In genomic region chr10:71135276-71135675, GRCh38 we compare ENCODE assay signal across 29 cellular contexts.
"Had no signal": no experiment of that assay in that cellular context is flagged by ENCODE, and none has a peak within 500 bp of the region (broad histone marks: within the 10 kb centered on the region; RNA-seq: fewer than 3 reads in every experiment).

No MANE protein-coding gene starts in this region.

- H3K27me3 Mint-ChIP-seq: activated CD4-positive, alpha-beta T cell treated with anti-CD3 and anti-CD28 coated beads, Interleukin-2, amount 10 ng/mL, durations not matched to agents 7 days and 5 days had no signal

- H3K36me3 Mint-ChIP-seq: activated naive CD4-positive, alpha-beta T cell treated with anti-CD3 and anti-CD28 coated beads, Interleukin-2, amount 50 U/mL, for 24 hours; activated naive CD8-positive, alpha-beta T cell treated with anti-CD3 and anti-CD28 coated beads for 36 hours had no signal

- H3K4me3 Mint-ChIP-seq: activated CD4-positive, alpha-beta memory T cell treated with anti-CD3 and anti-CD28 coated beads, Interleukin-2, amount 10 ng/mL, durations not matched to agents 7 days and 5 days; activated CD4-positive, alpha-beta T cell treated with anti-CD3 and anti-CD28 coated beads for 36 hours; activated CD4-positive, alpha-beta T cell treated with anti-CD3 and anti-CD28 coated beads, Interleukin-2, amount 10 ng/mL, durations not matched to agents 7 days and 5 days; activated naive CD4-positive, alpha-beta T cell treated with anti-CD3 and anti-CD28 coated beads, Interleukin-2, amount 50 U/mL, for 24 hours; activated naive CD8-positive, alpha-beta T cell treated with anti-CD3 and anti-CD28 coated beads for 36 hours; activated naive CD8-positive, alpha-beta T cell treated with anti-CD3 and anti-CD28 coated beads, Interleukin-2, amount 50 U/mL, for 24 hours; activated T-cell treated with anti-CD3 and anti-CD28 coated beads, Interleukin-2, amount 50 U/mL, for 24 hours; activated T-cell treated with anti-CD3 and anti-CD28 coated beads, Interleukin-2, amount 50 U/mL, for 72 hours; T-helper 17 cell; T-helper 2 cell treated with Interferon-gamma antibody and Interleukin-4, amounts not matched to agents 5 μg/mL and 100 μg/mL, for 36 hours had no signal

- H3K4me1 Mint-ChIP-seq: activated CD4-positive, alpha-beta memory T cell treated with anti-CD3 and anti-CD28 coated beads, Interleukin-2, amount 10 ng/mL, durations not matched to agents 7 days and 5 days; activated CD4-positive, alpha-beta T cell treated with anti-CD3 and anti-CD28 coated beads for 36 hours; activated CD4-positive, alpha-beta T cell treated with anti-CD3 and anti-CD28 coated beads, Interleukin-2, amount 10 ng/mL, durations not matched to agents 7 days and 5 days; activated naive CD4-positive, alpha-beta T cell treated with anti-CD3 and anti-CD28 coated beads, Interleukin-2, amount 50 U/mL, for 24 hours; activated naive CD8-positive, alpha-beta T cell treated with anti-CD3 and anti-CD28 coated beads for 36 hours; activated naive CD8-positive, alpha-beta T cell treated with anti-CD3 and anti-CD28 coated beads, Interleukin-2, amount 50 U/mL, for 24 hours had no signal

- H3K9me3 Mint-ChIP-seq: activated CD4-positive, alpha-beta memory T cell treated with anti-CD3 and anti-CD28 coated beads, Interleukin-2, amount 10 ng/mL, durations not matched to agents 7 days and 5 days; activated CD4-positive, alpha-beta T cell treated with anti-CD3 and anti-CD28 coated beads, Interleukin-2, amount 10 ng/mL, durations not matched to agents 7 days and 5 days; activated naive CD4-positive, alpha-beta T cell treated with anti-CD3 and anti-CD28 coated beads, Interleukin-2, amount 50 U/mL, for 24 hours; activated naive CD8-positive, alpha-beta T cell treated with anti-CD3 and anti-CD28 coated beads for 36 hours; activated naive CD8-positive, alpha-beta T cell treated with anti-CD3 and anti-CD28 coated beads, Interleukin-2, amount 50 U/mL, for 24 hours; activated T-cell treated with anti-CD3 and anti-CD28 coated beads, Interleukin-2, amount 50 U/mL, for 24 hours; activated T-cell treated with anti-CD3 and anti-CD28 coated beads, Interleukin-2, amount 50 U/mL, for 72 hours; T-helper 2 cell treated with Interferon-gamma antibody and Interleukin-4, amounts not matched to agents 5 μg/mL and 100 μg/mL, for 36 hours had no signal

- H3K27ac Mint-ChIP-seq: activated CD4-positive, alpha-beta memory T cell treated with anti-CD3 and anti-CD28 coated beads, Interleukin-2, amount 10 ng/mL, durations not matched to agents 7 days and 5 days; activated CD4-positive, alpha-beta T cell treated with anti-CD3 and anti-CD28 coated beads for 36 hours; activated CD4-positive, alpha-beta T cell treated with anti-CD3 and anti-CD28 coated beads, Interleukin-2, amount 10 ng/mL, durations not matched to agents 7 days and 5 days; activated naive CD4-positive, alpha-beta T cell treated with anti-CD3 and anti-CD28 coated beads, Interleukin-2, amount 50 U/mL, for 24 hours; activated naive CD8-positive, alpha-beta T cell treated with anti-CD3 and anti-CD28 coated beads for 36 hours; activated naive CD8-positive, alpha-beta T cell treated with anti-CD3 and anti-CD28 coated beads, Interleukin-2, amount 50 U/mL, for 24 hours; activated T-cell treated with anti-CD3 and anti-CD28 coated beads, Interleukin-2, amount 50 U/mL, for 24 hours; activated T-cell treated with anti-CD3 and anti-CD28 coated beads, Interleukin-2, amount 50 U/mL, for 72 hours; T-helper 17 cell; T-helper 2 cell treated with Interferon-gamma antibody and Interleukin-4, amounts not matched to agents 5 μg/mL and 100 μg/mL, for 36 hours had no signal

- DNase-seq: activated CD4-positive, alpha-beta memory T cell treated with anti-CD3 and anti-CD28 coated beads, Interleukin-2, amount 10 ng/mL, durations not matched to agents 7 days and 5 days; activated CD4-positive, alpha-beta T cell treated with anti-CD3 and anti-CD28 coated beads for 36 hours; activated CD4-positive, alpha-beta T cell treated with anti-CD3 and anti-CD28 coated beads, Interleukin-2, amount 50 U/mL, for 4 hours; activated CD4-positive, CD25-positive, alpha-beta regulatory T cell; activated CD4-positive, CD25-positive, alpha-beta regulatory T cell treated with anti-CD3 and anti-CD28 coated beads, Interleukin-2, amount 50 U/mL, for 72 hours; activated CD8-positive, alpha-beta memory T cell treated with anti-CD3 and anti-CD28 coated beads, Interleukin-2, amount 50 U/mL, for 48 hours; activated effector memory CD4-positive, alpha-beta T cell treated with Interleukin-2 at 50 U/mL for 16 hours; activated gamma-delta T cell treated with Interleukin-2 at 50 U/mL for 16 hours; activated naive CD4-positive, alpha-beta T cell treated with Interleukin-2 at 50 U/mL for 16 hours; activated naive CD8-positive, alpha-beta T cell treated with anti-CD3 and anti-CD28 coated beads for 36 hours; activated naive CD8-positive, alpha-beta T cell treated with anti-CD3 and anti-CD28 coated beads, Interleukin-2, amount 50 U/mL, for 24 hours; activated T-cell treated with anti-CD3 and anti-CD28 coated beads for 4 hours; activated T-cell treated with anti-CD3 and anti-CD28 coated beads, Interleukin-2, amount 50 U/mL, for 24 hours; activated T-cell treated with anti-CD3 and anti-CD28 coated beads, Interleukin-2, amount 50 U/mL, for 72 hours; amygdala; aorta; body of pancreas; caudate nucleus; cortex of kidney; dermis blood vessel endothelial cell; effector CD8-positive, alpha-beta T cell; foreskin fibroblast; T-helper 1 cell; T-helper 17 cell; T1000 had no signal

- H3K4me3 ChIP-seq: adrenal gland, body of pancreas had no signal
